In the genomic region with DNA sequence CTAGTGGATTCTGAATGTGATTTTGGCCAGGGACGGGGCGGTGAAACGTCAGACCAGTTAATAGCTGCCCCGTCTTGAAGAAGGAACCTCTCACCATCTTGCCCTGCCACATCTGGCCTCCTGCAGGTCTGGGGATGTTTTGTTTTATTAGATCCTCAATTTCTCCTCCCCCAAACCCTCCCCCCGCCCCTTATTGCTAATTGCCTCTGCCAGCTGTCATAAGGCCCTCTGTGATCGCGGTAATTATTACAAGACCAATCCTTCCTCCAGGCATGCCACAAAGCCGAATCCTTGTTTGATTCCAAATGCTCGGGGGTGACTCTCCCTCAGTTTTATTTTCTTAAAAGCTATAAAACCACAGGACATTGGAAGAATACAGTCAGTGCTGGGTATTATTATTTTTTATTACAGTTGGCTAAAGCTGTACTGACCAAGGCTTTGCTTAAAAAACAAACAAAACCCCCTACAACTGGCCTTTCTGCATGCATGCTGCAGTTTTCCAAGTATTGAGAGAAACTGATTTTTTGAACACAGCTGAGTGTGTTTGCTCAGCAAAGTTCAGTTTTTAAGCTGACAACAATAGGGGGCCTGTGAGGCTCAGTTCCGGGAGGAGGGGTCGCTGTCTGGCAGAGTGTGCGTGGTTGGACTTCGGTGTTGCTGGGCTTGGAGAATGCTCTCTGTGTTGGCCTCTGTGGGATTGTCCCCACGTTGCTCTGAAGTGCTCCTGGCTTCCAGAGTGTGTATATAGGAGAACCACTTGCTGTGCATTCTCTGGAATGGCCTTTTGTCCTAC, we compare ENCODE assay signal across 1 cellular context.
TF ChIP-seq lines count a peak whose summit lies in the region.

No MANE protein-coding gene starts in this region.

TF ChIP-seq in K562, 482 proteins besides CTCF, POLR2A, EP300 and RAD21 (continued from another document and continues in another):
- TF ChIP-seq, protein P1, sequence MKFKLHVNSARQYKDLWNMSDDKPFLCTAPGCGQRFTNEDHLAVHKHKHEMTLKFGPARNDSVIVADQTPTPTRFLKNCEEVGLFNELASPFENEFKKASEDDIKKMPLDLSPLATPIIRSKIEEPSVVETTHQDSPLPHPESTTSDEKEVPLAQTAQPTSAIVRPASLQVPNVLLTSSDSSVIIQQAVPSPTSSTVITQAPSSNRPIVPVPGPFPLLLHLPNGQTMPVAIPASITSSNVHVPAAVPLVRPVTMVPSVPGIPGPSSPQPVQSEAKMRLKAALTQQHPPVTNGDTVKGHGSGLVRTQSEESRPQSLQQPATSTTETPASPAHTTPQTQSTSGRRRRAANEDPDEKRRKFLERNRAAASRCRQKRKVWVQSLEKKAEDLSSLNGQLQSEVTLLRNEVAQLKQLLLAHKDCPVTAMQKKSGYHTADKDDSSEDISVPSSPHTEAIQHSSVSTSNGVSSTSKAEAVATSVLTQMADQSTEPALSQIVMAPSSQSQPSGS (CRISPR knock-in tag; IDR thresholded peaks at IDR 0.05), result no peak
- TF ChIP-seq PHF20 (IDR thresholded peaks at IDR 0.05; ENCODE audit: partially characterized antibody) (no peak), FUS (optimal IDR thresholded peaks at IDR 0.05; ENCODE audit: low read depth, low read length) (no peak), TSC22D4 (tag; IDR thresholded peaks at IDR 0.05) (no peak), IFI16 (CRISPR knock-in tag; IDR thresholded peaks at IDR 0.05) (no peak), NR4A1 (CRISPR knock-in tag; IDR thresholded peaks at IDR 0.05) (no peak), NR4A1 (tag; IDR thresholded peaks at IDR 0.05) (no peak), ZNF121 (CRISPR knock-in tag; conservative IDR thresholded peaks at IDR 0.05) (no peak), KDM5B (IDR thresholded peaks at IDR 0.05; ENCODE audit: insufficient replicate concordance, low read depth, low read length) (peak; percentile 73), NELFE (IDR thresholded peaks at IDR 0.05; ENCODE audit: insufficient read depth, insufficient read length) (no peak), ZNF830 (CRISPR knock-in tag; IDR thresholded peaks at IDR 0.05) (no peak), FOXA1 (IDR thresholded peaks at IDR 0.05; ENCODE audit: borderline replicate concordance) (no peak), NUFIP1 (IDR thresholded peaks at IDR 0.05; ENCODE audit: partially characterized antibody) (no peak), PML (IDR thresholded peaks at IDR 0.05; ENCODE audit: low read length) (0 out of 2 replicates have a peak, but pooled peaks have one; percentile 11), SETDB1 (IDR thresholded peaks at IDR 0.05; ENCODE audit: low read length) (no peak), MYBL2 (IDR thresholded peaks at IDR 0.05; ENCODE audit: low read depth) (no peak), MYBL2 (CRISPR knock-in tag; IDR thresholded peaks at IDR 0.05; ENCODE audit: borderline replicate concordance) (no peak), CHD4 (IDR thresholded peaks at IDR 0.05; ENCODE audit: insufficient read depth, insufficient replicate concordance, low read depth, low read length, poor library complexity, severe bottlenecking) (no peak), STAT5A (IDR thresholded peaks at IDR 0.05; ENCODE audit: borderline replicate concordance, low read length) (no peak), PCBP1 (IDR thresholded peaks at IDR 0.05; ENCODE audit: low read depth, low read length, poor library complexity, severe bottlenecking) (no peak), MNT (conservative IDR thresholded peaks at IDR 0.05) (no peak; a peak in 1 of 4 replicates), FOXK1 (CRISPR knock-in tag; IDR thresholded peaks at IDR 0.05; ENCODE audit: borderline replicate concordance) (no peak), POLR2G (IDR thresholded peaks at IDR 0.05; ENCODE audit: low read depth, low read length) (0 out of 2 replicates have a peak, but pooled peaks have one; percentile 8), SRF (CRISPR knock-in tag; IDR thresholded peaks at IDR 0.05) (no peak), POLR3A (IDR thresholded peaks at IDR 0.05; ENCODE audit: borderline replicate concordance, extremely low read depth, insufficient read depth, insufficient read length) (no peak), GTF2E2 (tag; IDR thresholded peaks at IDR 0.05) (no peak), SIX5 (IDR thresholded peaks at IDR 0.05; ENCODE audit: borderline replicate concordance in 1 of 2, insufficient read depth in 1 of 2, low read depth in 1 of 2, low read length in 2 of 2) (no peak), ZNF696 (CRISPR knock-in tag; conservative IDR thresholded peaks at IDR 0.05) (no peak), ZNF24 (IDR thresholded peaks at IDR 0.05) (no peak), EHMT2 (IDR thresholded peaks at IDR 0.05) (no peak), COPS2 (conservative IDR thresholded peaks at IDR 0.05) (no peak)
- TF ChIP-seq, protein P2, sequence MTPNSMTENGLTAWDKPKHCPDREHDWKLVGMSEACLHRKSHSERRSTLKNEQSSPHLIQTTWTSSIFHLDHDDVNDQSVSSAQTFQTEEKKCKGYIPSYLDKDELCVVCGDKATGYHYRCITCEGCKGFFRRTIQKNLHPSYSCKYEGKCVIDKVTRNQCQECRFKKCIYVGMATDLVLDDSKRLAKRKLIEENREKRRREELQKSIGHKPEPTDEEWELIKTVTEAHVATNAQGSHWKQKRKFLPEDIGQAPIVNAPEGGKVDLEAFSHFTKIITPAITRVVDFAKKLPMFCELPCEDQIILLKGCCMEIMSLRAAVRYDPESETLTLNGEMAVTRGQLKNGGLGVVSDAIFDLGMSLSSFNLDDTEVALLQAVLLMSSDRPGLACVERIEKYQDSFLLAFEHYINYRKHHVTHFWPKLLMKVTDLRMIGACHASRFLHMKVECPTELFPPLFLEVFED (CRISPR knock-in tag; conservative IDR thresholded peaks at IDR 0.05), result no peak
- TF ChIP-seq, protein P3, sequence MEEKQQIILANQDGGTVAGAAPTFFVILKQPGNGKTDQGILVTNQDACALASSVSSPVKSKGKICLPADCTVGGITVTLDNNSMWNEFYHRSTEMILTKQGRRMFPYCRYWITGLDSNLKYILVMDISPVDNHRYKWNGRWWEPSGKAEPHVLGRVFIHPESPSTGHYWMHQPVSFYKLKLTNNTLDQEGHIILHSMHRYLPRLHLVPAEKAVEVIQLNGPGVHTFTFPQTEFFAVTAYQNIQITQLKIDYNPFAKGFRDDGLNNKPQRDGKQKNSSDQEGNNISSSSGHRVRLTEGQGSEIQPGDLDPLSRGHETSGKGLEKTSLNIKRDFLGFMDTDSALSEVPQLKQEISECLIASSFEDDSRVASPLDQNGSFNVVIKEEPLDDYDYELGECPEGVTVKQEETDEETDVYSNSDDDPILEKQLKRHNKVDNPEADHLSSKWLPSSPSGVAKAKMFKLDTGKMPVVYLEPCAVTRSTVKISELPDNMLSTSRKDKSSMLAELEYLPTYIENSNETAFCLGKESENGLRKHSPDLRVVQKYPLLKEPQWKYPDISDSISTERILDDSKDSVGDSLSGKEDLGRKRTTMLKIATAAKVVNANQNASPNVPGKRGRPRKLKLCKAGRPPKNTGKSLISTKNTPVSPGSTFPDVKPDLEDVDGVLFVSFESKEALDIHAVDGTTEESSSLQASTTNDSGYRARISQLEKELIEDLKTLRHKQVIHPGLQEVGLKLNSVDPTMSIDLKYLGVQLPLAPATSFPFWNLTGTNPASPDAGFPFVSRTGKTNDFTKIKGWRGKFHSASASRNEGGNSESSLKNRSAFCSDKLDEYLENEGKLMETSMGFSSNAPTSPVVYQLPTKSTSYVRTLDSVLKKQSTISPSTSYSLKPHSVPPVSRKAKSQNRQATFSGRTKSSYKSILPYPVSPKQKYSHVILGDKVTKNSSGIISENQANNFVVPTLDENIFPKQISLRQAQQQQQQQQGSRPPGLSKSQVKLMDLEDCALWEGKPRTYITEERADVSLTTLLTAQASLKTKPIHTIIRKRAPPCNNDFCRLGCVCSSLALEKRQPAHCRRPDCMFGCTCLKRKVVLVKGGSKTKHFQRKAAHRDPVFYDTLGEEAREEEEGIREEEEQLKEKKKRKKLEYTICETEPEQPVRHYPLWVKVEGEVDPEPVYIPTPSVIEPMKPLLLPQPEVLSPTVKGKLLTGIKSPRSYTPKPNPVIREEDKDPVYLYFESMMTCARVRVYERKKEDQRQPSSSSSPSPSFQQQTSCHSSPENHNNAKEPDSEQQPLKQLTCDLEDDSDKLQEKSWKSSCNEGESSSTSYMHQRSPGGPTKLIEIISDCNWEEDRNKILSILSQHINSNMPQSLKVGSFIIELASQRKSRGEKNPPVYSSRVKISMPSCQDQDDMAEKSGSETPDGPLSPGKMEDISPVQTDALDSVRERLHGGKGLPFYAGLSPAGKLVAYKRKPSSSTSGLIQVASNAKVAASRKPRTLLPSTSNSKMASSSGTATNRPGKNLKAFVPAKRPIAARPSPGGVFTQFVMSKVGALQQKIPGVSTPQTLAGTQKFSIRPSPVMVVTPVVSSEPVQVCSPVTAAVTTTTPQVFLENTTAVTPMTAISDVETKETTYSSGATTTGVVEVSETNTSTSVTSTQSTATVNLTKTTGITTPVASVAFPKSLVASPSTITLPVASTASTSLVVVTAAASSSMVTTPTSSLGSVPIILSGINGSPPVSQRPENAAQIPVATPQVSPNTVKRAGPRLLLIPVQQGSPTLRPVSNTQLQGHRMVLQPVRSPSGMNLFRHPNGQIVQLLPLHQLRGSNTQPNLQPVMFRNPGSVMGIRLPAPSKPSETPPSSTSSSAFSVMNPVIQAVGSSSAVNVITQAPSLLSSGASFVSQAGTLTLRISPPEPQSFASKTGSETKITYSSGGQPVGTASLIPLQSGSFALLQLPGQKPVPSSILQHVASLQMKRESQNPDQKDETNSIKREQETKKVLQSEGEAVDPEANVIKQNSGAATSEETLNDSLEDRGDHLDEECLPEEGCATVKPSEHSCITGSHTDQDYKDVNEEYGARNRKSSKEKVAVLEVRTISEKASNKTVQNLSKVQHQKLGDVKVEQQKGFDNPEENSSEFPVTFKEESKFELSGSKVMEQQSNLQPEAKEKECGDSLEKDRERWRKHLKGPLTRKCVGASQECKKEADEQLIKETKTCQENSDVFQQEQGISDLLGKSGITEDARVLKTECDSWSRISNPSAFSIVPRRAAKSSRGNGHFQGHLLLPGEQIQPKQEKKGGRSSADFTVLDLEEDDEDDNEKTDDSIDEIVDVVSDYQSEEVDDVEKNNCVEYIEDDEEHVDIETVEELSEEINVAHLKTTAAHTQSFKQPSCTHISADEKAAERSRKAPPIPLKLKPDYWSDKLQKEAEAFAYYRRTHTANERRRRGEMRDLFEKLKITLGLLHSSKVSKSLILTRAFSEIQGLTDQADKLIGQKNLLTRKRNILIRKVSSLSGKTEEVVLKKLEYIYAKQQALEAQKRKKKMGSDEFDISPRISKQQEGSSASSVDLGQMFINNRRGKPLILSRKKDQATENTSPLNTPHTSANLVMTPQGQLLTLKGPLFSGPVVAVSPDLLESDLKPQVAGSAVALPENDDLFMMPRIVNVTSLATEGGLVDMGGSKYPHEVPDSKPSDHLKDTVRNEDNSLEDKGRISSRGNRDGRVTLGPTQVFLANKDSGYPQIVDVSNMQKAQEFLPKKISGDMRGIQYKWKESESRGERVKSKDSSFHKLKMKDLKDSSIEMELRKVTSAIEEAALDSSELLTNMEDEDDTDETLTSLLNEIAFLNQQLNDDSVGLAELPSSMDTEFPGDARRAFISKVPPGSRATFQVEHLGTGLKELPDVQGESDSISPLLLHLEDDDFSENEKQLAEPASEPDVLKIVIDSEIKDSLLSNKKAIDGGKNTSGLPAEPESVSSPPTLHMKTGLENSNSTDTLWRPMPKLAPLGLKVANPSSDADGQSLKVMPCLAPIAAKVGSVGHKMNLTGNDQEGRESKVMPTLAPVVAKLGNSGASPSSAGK (IDR thresholded peaks at IDR 0.05), result no peak
- TF ChIP-seq, protein P4, sequence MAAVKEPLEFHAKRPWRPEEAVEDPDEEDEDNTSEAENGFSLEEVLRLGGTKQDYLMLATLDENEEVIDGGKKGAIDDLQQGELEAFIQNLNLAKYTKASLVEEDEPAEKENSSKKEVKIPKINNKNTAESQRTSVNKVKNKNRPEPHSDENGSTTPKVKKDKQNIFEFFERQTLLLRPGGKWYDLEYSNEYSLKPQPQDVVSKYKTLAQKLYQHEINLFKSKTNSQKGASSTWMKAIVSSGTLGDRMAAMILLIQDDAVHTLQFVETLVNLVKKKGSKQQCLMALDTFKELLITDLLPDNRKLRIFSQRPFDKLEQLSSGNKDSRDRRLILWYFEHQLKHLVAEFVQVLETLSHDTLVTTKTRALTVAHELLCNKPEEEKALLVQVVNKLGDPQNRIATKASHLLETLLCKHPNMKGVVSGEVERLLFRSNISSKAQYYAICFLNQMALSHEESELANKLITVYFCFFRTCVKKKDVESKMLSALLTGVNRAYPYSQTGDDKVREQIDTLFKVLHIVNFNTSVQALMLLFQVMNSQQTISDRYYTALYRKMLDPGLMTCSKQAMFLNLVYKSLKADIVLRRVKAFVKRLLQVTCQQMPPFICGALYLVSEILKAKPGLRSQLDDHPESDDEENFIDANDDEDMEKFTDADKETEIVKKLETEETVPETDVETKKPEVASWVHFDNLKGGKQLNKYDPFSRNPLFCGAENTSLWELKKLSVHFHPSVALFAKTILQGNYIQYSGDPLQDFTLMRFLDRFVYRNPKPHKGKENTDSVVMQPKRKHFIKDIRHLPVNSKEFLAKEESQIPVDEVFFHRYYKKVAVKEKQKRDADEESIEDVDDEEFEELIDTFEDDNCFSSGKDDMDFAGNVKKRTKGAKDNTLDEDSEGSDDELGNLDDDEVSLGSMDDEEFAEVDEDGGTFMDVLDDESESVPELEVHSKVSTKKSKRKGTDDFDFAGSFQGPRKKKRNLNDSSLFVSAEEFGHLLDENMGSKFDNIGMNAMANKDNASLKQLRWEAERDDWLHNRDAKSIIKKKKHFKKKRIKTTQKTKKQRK (IDR thresholded peaks at IDR 0.05; ENCODE audit: borderline replicate concordance, low read depth, low read length), result no peak
- TF ChIP-seq, protein P5, sequence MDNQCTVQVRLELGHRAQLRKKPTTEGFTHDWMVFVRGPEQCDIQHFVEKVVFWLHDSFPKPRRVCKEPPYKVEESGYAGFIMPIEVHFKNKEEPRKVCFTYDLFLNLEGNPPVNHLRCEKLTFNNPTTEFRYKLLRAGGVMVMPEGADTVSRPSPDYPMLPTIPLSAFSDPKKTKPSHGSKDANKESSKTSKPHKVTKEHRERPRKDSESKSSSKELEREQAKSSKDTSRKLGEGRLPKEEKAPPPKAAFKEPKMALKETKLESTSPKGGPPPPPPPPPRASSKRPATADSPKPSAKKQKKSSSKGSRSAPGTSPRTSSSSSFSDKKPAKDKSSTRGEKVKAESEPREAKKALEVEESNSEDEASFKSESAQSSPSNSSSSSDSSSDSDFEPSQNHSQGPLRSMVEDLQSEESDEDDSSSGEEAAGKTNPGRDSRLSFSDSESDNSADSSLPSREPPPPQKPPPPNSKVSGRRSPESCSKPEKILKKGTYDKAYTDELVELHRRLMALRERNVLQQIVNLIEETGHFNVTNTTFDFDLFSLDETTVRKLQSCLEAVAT (IDR thresholded peaks at IDR 0.05), result no peak
- TF ChIP-seq, protein P6, sequence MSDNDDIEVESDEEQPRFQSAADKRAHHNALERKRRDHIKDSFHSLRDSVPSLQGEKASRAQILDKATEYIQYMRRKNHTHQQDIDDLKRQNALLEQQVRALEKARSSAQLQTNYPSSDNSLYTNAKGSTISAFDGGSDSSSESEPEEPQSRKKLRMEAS (CRISPR knock-in tag; IDR thresholded peaks at IDR 0.05), result no peak
